ENCODE assay signal across 9 cellular contexts in the genomic region with DNA sequence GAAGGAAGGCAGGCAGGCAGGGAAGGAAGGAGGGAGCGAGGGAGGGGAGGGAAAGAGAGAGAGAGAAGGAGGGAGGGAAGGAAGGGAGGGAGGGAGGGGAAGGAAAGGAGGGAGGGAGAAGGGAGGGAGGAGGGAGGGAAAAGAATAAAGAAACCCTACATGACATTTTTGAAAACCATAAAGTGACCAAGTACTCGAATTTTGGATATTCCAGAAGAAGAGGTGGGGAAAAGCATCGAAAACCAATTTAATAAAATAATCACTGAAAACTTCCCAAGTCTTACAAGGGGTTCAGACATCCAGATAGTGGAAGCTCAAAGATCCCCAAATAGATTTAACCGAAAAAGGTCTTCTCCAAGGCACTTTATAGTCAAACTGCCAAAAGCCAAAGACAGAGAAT. TPM values are rescaled to one million over a fixed set of nuclear protein-coding genes. Genes with fewer than 3 reads are reported as not detected.
"Had no signal": no experiment of that assay in that cellular context is flagged by ENCODE, and none has a peak within 500 bp of the region (broad histone marks: within the 10 kb centered on the region; RNA-seq: fewer than 3 reads in every experiment).

No MANE protein-coding gene starts in this region.

- ATAC-seq: GM12878 had no signal

- FAIRE-seq: G401.6, GM12878, GM12891, GM12892, GM18507, GM19239 had no signal

- DNase-seq: GDM1, GF-D8 had no signal

- H3K4me3 ChIP-seq: GM12878 had no signal

RNA-seq across cellular contexts. Expression of a gene that starts 11.7 kb away (rescaled TPM):
- total RNA-seq: G401 had no signal
- polyA plus RNA-seq: GM12878 had no signal
